Comparison of ENCODE assay signal across 28 cellular contexts in genomic region chr2:157538073-157538472, GRCh38.
"Had no signal": no experiment of that assay in that cellular context is flagged by ENCODE, and none has a peak within 500 bp of the region (broad histone marks: within the 10 kb centered on the region; RNA-seq: fewer than 3 reads in every experiment).

No MANE protein-coding gene starts in this region.

- H3K9me3 ChIP-seq: esophagus squamous epithelium, gastrocnemius medialis, heart right ventricle, left lung, lower lobe of right lung, mucosa of descending colon had no signal

- DNase-seq: dermis blood vessel endothelial cell; dorsolateral prefrontal cortex; effector CD4-positive, alpha-beta T cell; effector memory CD4-positive, alpha-beta T cell; erythroblast; esophagus squamous epithelium; foreskin fibroblast; foreskin melanocyte; gastrocnemius medialis; glutamatergic neuron; head of caudate nucleus; heart right ventricle; hypothalamus; immature natural killer cell; islet precursor cell; kidney; kidney glomerular epithelial cell; left colon; left lung; left ventricle myocardium superior; lower lobe of right lung; mesenchymal stem cell; mucosa of descending colon; naive B cell; naive thymus-derived CD8-positive, alpha-beta T cell had no signal

- ATAC-seq: esophagus mucosa; gastrocnemius medialis; heart right ventricle; left colon; left lung; left ventricle myocardium superior; lower lobe of right lung; mucosa of descending colon; naive thymus-derived CD8-positive, alpha-beta T cell had no signal

- H3K36me3 ChIP-seq: esophagus squamous epithelium, gastrocnemius medialis, heart right ventricle, left lung, lower lobe of right lung had no signal

- H3K4me3 ChIP-seq: coronary artery, dorsolateral prefrontal cortex, esophagus squamous epithelium, gastrocnemius medialis, heart right ventricle, left lung, lower lobe of right lung, mucosa of descending colon had no signal

- H3K27me3 ChIP-seq: dorsolateral prefrontal cortex, esophagus squamous epithelium, gastrocnemius medialis, heart right ventricle, left lung had no signal

- H3K27ac ChIP-seq: coronary artery, dorsolateral prefrontal cortex, epithelial cell of prostate, esophagus squamous epithelium, gastrocnemius medialis, heart right ventricle, left lung, lower lobe of right lung had no signal

- H3K4me1 ChIP-seq: esophagus squamous epithelium, gastrocnemius medialis, heart right ventricle, left lung, lower lobe of right lung had no signal
